Comparison of ENCODE assay signal across 21 cellular contexts in the genomic region with DNA sequence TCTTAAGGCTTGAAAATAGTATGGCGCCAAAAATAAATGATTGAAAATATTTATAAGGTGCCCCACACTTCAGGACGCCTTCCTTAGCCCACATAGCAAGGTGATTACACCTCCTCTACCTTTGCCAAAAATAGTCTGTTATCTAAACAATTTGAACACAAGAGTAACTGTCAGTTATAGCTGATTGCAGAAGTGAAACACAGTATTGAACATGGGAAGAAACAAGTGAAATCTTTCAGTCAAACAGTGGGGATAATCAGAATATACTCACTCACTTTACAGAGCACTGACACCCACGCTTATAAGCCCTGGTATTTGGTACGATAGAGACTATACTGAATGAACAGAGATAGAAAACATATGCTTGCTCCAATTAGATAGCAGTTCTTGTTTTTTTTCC.
A peak's percentile ranks its signal among the peaks of the same experiment; 100 is the strongest.
DNase-seq lines count a peak whose midpoint lies in the region; ATAC-seq and TF ChIP-seq lines count a peak whose summit lies in the region.
"Had no signal": no experiment of that assay in that cellular context is flagged by ENCODE, and none has a peak within 500 bp of the region (broad histone marks: within the 10 kb centered on the region; RNA-seq: fewer than 3 reads in every experiment).

No MANE protein-coding gene starts in this region.

- intact Hi-C loops in sigmoid colon (cut with DNase I), result no loop called here

- ATAC-seq in GM18867 (IDR thresholded peaks at IDR 0.05; ENCODE audit: unreplicated experiment), result peak; percentile 77
- peak; percentile 70 for ATAC-seq in GM21528 (IDR thresholded peaks at IDR 0.05; ENCODE audit: low FRiP score, unreplicated experiment)
- peak; percentile 67 for ATAC-seq in HG03159 (IDR thresholded peaks at IDR 0.05; ENCODE audit: unreplicated experiment)
- ATAC-seq: stimulated activated naive CD8-positive, alpha-beta T cell treated with anti-CD3 and anti-CD28 coated beads, Interleukin-15, Interleukin-2, amounts not matched to agents 100 U/mL and 50 U/mL, for 24 hours had no signal

- no peak for TF ChIP-seq POLR2A in sigmoid colon (IDR thresholded peaks at IDR 0.05)

- H3K36me3 ChIP-seq in GM06990 (ENCODE audit: control insufficient read depth, insufficient read depth, low read length), result no peaks in the 10 kb centered on the region
- no peaks in the 10 kb centered on the region for H3K36me3 ChIP-seq in sigmoid colon
- H3K36me3 ChIP-seq: spleen had no signal

- no peaks in the 10 kb centered on the region for H3K4me1 ChIP-seq in sigmoid colon
- H3K4me1 ChIP-seq: spleen had no signal

- no peak for TF ChIP-seq EP300 in sigmoid colon (IDR thresholded peaks at IDR 0.05)

- TF ChIP-seq CTCF in GM06990 (IDR thresholded peaks at IDR 0.05; ENCODE audit: insufficient read depth, low read length, poor library complexity, severe bottlenecking), result no peak
- TF ChIP-seq CTCF in sigmoid colon (IDR thresholded peaks at IDR 0.05), result no peak

- H3K27ac ChIP-seq in sigmoid colon, result no peak overlapping the region
- H3K27ac ChIP-seq: hepatocyte, spleen had no signal

- WGBS in sigmoid colon, 2 donors, result 80 to 82% methylated on average over 4 of the region's 4 CpGs

- H3K27me3 ChIP-seq in GM06990 (replicated peaks; ENCODE audit: control insufficient read depth, insufficient read depth, low read length) (no peaks in the 10 kb centered on the region), sigmoid colon (no peaks in the 10 kb centered on the region)
- H3K27me3 ChIP-seq: hepatocyte, spleen had no signal

- H3K9me3 ChIP-seq in sigmoid colon, result no peaks in the 10 kb centered on the region
- H3K9me3 ChIP-seq: spleen had no signal

- peak; percentile 10 for DNase-seq in GM06990 (ENCODE audit: extremely low read depth, insufficient read length)
- no peak for DNase-seq in HCEC 1CT
- DNase-seq in NCI-H774 (lab: John Stamatoyannopoulos, UW), result no peak
- no peak for DNase-seq in activated effector memory CD4-positive, alpha-beta T cell treated with anti-CD3 and anti-CD28 coated beads, Interleukin-2, amount 50 U/mL, for 16 hours
- DNase-seq in sigmoid colon, result no peak
- DNase-seq: activated naive CD8-positive, alpha-beta T cell treated with anti-CD3 and anti-CD28 coated beads, Interleukin-2, amount 10 ng/mL, durations not matched to agents 7 days and 5 days; activated T-cell treated with anti-CD3 and anti-CD28 coated beads, Interleukin-2, amount 50 U/mL, for 1 hour; DND-41; effector CD8-positive, alpha-beta T cell; kidney; mesendoderm; NCI-H187; NCI-H510A; OCI-M1; spleen; stimulated activated naive CD8-positive, alpha-beta T cell treated with anti-CD3 and anti-CD28 coated beads, Interleukin-15, Interleukin-2, amounts not matched to agents 100 U/mL and 50 U/mL, for 24 hours; T1000 had no signal

- no peak overlapping the region for H3K4me3 ChIP-seq in GM06990 (replicated peaks; ENCODE audit: low read depth, low read length)
- H3K4me3 ChIP-seq in sigmoid colon, result no peak overlapping the region
- H3K4me3 ChIP-seq: hepatocyte, spleen had no signal
